In the genomic region with DNA sequence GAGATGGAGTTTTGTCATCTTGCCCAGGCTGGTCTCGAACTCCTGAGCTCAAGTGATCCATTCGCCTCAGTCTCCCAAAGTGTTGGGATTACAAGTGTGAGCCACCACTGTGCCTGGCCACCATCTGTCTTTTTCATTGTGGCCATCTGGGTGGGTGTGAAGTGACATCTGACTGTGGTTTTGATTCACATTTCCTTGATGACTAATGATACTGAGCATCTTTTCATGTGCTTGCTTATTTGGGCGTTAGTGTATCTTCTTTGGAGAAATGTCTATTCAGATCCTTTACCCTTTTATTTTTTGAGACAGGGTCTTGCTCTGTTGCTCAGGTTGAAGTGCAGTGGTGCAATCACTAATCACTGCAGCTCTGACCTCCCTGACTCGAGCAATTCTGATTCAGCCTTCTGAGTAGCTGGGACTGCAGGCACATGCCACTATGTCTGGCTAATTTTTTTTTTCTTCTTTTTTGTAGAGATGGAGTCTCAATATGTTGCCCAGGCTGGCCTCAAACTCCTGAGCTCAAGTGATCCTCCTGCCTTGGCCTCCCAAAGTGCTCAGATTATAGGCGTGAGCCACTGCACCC, we compare ENCODE assay signal across 13 cellular contexts. TPM values are rescaled to one million over a fixed set of nuclear protein-coding genes. Genes with fewer than 3 reads are reported as not detected.
DNase-seq lines count a peak whose midpoint lies in the region; ATAC-seq lines count a peak whose summit lies in the region.
"Had no signal": no experiment of that assay in that cellular context is flagged by ENCODE, and none has a peak within 500 bp of the region (broad histone marks: within the 10 kb centered on the region; RNA-seq: fewer than 3 reads in every experiment).

No MANE protein-coding gene starts in this region.

- no peak overlapping the region for H4K91ac ChIP-seq in mesenchymal stem cell (ENCODE audit: low read length)

- no peak overlapping the region for H3K14ac ChIP-seq in mesenchymal stem cell (ENCODE audit: low read length in 2 of 2)

- no peaks in the 10 kb centered on the region for H3K27me3 ChIP-seq in mesenchymal stem cell (ENCODE audit: control insufficient read depth in 1 of 2, insufficient read depth in 1 of 2, low read length in 2 of 2)
- H3K27me3 ChIP-seq: ascending aorta, esophagus muscularis mucosa had no signal

- H4K8ac ChIP-seq in mesenchymal stem cell (ENCODE audit: low read length) = no peak overlapping the region

- H2BK12ac ChIP-seq in mesenchymal stem cell (ENCODE audit: low read length in 2 of 2) = no peak overlapping the region

- no peak overlapping the region for H2BK120ac ChIP-seq in mesenchymal stem cell (ENCODE audit: low read depth, low read length)

- H2AFZ ChIP-seq in mesenchymal stem cell (ENCODE audit: low read depth, low read length) = no peak overlapping the region

- no peak overlapping the region for H3K4me3 ChIP-seq in mesenchymal stem cell (ENCODE audit: insufficient read depth in 1 of 2, low read depth in 1 of 2, low read length in 2 of 2)
- H3K4me3 ChIP-seq: ascending aorta, esophagus muscularis mucosa had no signal

- H3K27ac ChIP-seq in mesenchymal stem cell (ENCODE audit: low read length, poor library complexity, severe bottlenecking) = no peak overlapping the region
- H3K27ac ChIP-seq: ascending aorta, esophagus muscularis mucosa had no signal

- H3K23ac ChIP-seq in mesenchymal stem cell (ENCODE audit: low read length in 2 of 2) = no peak overlapping the region

- H2BK5ac ChIP-seq in mesenchymal stem cell (ENCODE audit: low read depth, low read length, poor library complexity, severe bottlenecking) = no peak overlapping the region

- no peak overlapping the region for H3K4ac ChIP-seq in mesenchymal stem cell (ENCODE audit: low read depth in 1 of 2, low read length in 2 of 2)

- no peak overlapping the region for H2BK15ac ChIP-seq in mesenchymal stem cell (ENCODE audit: low read depth, poor library complexity, severe bottlenecking)

- peak; percentile 24 for DNase-seq in DMS 273 treated with DMSO at 0.1 percent for 48 hours (lab: John Stamatoyannopoulos, UW)
- DNase-seq in HT1080 (ENCODE audit: low read depth) = peak; percentile 89
- DNase-seq in activated T-cell treated with anti-CD3 and anti-CD28 coated beads, Interleukin-2, amount 50 U/mL, for 48 hours = peak; percentile 48 to 49
- DNase-seq in mesenchymal stem cell = peak; percentile 44
- no peak for DNase-seq in left lobe of liver (ENCODE audit: low spot score)
- DNase-seq: kidney glomerular epithelial cell, NCI-H1092 had no signal

- peaks cover 9 to 18% of the 10 kb centered on the region in 2 experiments for H3K36me3 ChIP-seq in mesenchymal stem cell (ENCODE audit: control insufficient read depth in 1 of 2, insufficient read depth in 2 of 2, low read depth in 1 of 2, low read length in 2 of 2)

- no peak overlapping the region for H3K9ac ChIP-seq in mesenchymal stem cell (ENCODE audit: low read length)

- H3K18ac ChIP-seq in mesenchymal stem cell (ENCODE audit: low read depth in 1 of 2, low read length in 2 of 2) = no peak overlapping the region

- H3K79me1 ChIP-seq in mesenchymal stem cell (replicated peaks; ENCODE audit: low read length, poor library complexity, severe bottlenecking) = no peaks in the 10 kb centered on the region

- H3K9me3 ChIP-seq in mesenchymal stem cell (ENCODE audit: control insufficient read depth, low read length) = no peaks in the 10 kb centered on the region
- H3K9me3 ChIP-seq: ascending aorta, esophagus muscularis mucosa had no signal

- 88% methylated on average over 5 of the region's 5 CpGs for WGBS in mesenchymal stem cell

- H2AK5ac ChIP-seq in mesenchymal stem cell (ENCODE audit: low read length, severe bottlenecking) = no peak overlapping the region

- ATAC-seq in GM21723 (IDR thresholded peaks at IDR 0.05; ENCODE audit: unreplicated experiment) (no peak), HG02763 (IDR thresholded peaks at IDR 0.05; ENCODE audit: unreplicated experiment) (no peak), left lobe of liver (no peak), HG02981 (IDR thresholded peaks at IDR 0.05; ENCODE audit: unreplicated experiment) (no peak)
- ATAC-seq: HCT116 had no signal

- peaks cover 1% of the 10 kb centered on the region for H3K4me1 ChIP-seq in mesenchymal stem cell (ENCODE audit: control insufficient read depth, insufficient read depth, low read depth, low read length)

- H3K4me2 ChIP-seq in mesenchymal stem cell (ENCODE audit: low read length, poor library complexity, severe bottlenecking) = no peak overlapping the region

RNA-seq across cellular contexts. Expression of a gene that starts 54.0 kb away (rescaled TPM):
- total RNA-seq in HT1080 (2014; rRNA removed; shearing (Covaris generic)) = 2.5 and 4.6 TPM in 2 replicates
- polyA plus RNA-seq in HT1080 (2015; cell fraction: cytosol; rRNA removed) = 3.5 and 4.2 TPM in 2 replicates
- 6.9 and 7.1 TPM in 2 replicates for polyA plus RNA-seq in HT1080 (2015; cell fraction: nucleus; rRNA removed)
- 2.8 TPM for polyA plus RNA-seq in mesenchymal stem cell (2013, experiment 1 of 2)
- 3.3 TPM for polyA plus RNA-seq in mesenchymal stem cell (2013, experiment 2 of 2)
- total RNA-seq in left lobe of liver = 30.9 TPM
